In genomic region chr1:208071425-208072031, GRCh38 we compare ENCODE assay signal across 21 cellular contexts.
A peak's percentile ranks its signal among the peaks of the same experiment; 100 is the strongest.
DNase-seq lines count a peak whose midpoint lies in the region; ATAC-seq and TF ChIP-seq lines count a peak whose summit lies in the region.
"Had no signal": no experiment of that assay in that cellular context is flagged by ENCODE, and none has a peak within 500 bp of the region (broad histone marks: within the 10 kb centered on the region; RNA-seq: fewer than 3 reads in every experiment).

No MANE protein-coding gene starts in this region.

- intact Hi-C loops in left cardiac atrium (cut with DNase I) (no loop called here), Right ventricle myocardium superior (cut with DNase I) (no loop called here), body of pancreas (cut with DNase I) (no loop called here), upper lobe of right lung (cut with DNase I) (no loop called here)

- TF ChIP-seq CTCF in body of pancreas (IDR thresholded peaks at IDR 0.05) = no peak
- TF ChIP-seq CTCF in upper lobe of right lung (IDR thresholded peaks at IDR 0.05) = no peak

- H3K9me3 ChIP-seq in body of pancreas (no peaks in the 10 kb centered on the region), upper lobe of right lung (no peaks in the 10 kb centered on the region)
- H3K9me3 ChIP-seq: Caco-2 had no signal

- 58 to 59% methylated on average over 7 of the region's 7 CpGs for WGBS in body of pancreas, 2 donors

- peak overlapping the region in 1 of 4 donors; percentile 36 for H3K27ac ChIP-seq in body of pancreas
- no peak overlapping the region for H3K27ac ChIP-seq in upper lobe of right lung

- H3K27me3 ChIP-seq in body of pancreas (no peaks in the 10 kb centered on the region), upper lobe of right lung (no peaks in the 10 kb centered on the region)

- no peaks in the 10 kb centered on the region for H3K4me1 ChIP-seq in body of pancreas
- H3K4me1 ChIP-seq in upper lobe of right lung = no peaks in the 10 kb centered on the region
- H3K4me1 ChIP-seq: Caco-2 had no signal

- ATAC-seq in left cardiac atrium (peak; percentile 41 to 96), Right ventricle myocardium superior (ENCODE audit: poor library complexity) (no peak), body of pancreas (peak; percentile 76), upper lobe of right lung (peak; percentile 16), HG03354 (IDR thresholded peaks at IDR 0.05; ENCODE audit: poor library complexity, severe bottlenecking, unreplicated experiment) (no peak)
- ATAC-seq: GM23338, HepG2 had no signal

- DNase-seq in left cardiac atrium (no peak), Right ventricle myocardium superior (no peak), body of pancreas (no peak), kidney tubule cell (ENCODE audit: low spot score) (peak; percentile 43), upper lobe of right lung (no peak), AG08396 (ENCODE audit: low spot score) (no peak)
- DNase-seq in activated CD4-positive, CD25-positive, alpha-beta regulatory T cell treated with anti-CD3 and anti-CD28 coated beads, Interleukin-2, amount 50 U/mL, for 72 hours = no peak
- DNase-seq: 8988T; Caco-2; CD4-positive, alpha-beta T cell; GF-D8; KG1; NCI-H1417; NCI-H187; NCI-H2107; NCI-H510A treated with DMSO at 0.1 percent for 48 hours; NCI-H774; SHP77 treated with DMSO at 0.1 percent for 48 hours had no signal

- H3K4me3 ChIP-seq in body of pancreas (no peak overlapping the region), upper lobe of right lung (no peak overlapping the region)
- H3K4me3 ChIP-seq: GM23338 had no signal

- no peak for TF ChIP-seq POLR2A in body of pancreas (IDR thresholded peaks at IDR 0.05)

- H3K36me3 ChIP-seq in body of pancreas (replicated peaks in 1 of 2; ENCODE audit: insufficient read depth in 1 of 2, low read depth in 2 of 2) (no peaks in the 10 kb centered on the region), upper lobe of right lung (peaks cover 73% of the 10 kb centered on the region)

Comparison
In these comparisons a context has a peak if more than half of its experiments do, and no peak if none do; other contexts are left out.
1. ATAC-seq: peak in left cardiac atrium (2 of 2), body of pancreas (single experiment) and upper lobe of right lung (single experiment); none in Right ventricle myocardium superior (single experiment) and HG03354 (single experiment).